Comparison of ENCODE assay signal across 15 cellular contexts in genomic region chr13:20714161-20714560, GRCh38. TPM values are rescaled to one million over a fixed set of nuclear protein-coding genes. Genes with fewer than 3 reads are reported as not detected.
DNase-seq lines count a peak whose midpoint lies in the region; ATAC-seq, FAIRE-seq and TF ChIP-seq lines count a peak whose summit lies in the region.
"Had no signal": no experiment of that assay in that cellular context is flagged by ENCODE, and none has a peak within 500 bp of the region (broad histone marks: within the 10 kb centered on the region; RNA-seq: fewer than 3 reads in every experiment).

No MANE protein-coding gene starts in this region.

- CTCF ChIA-PET in endothelial cell of umbilical vein (lab: Charles Lee): interaction anchor here (0.9 to 5.5 kb wide), 15 partner anchors 9 to 221 kb away, joined by 3 to 73 read pairs (median 6); partner anchors contain the start of genes EEF1AKMT1 and IL17D

- H2AFZ ChIP-seq in endothelial cell of umbilical vein (ENCODE audit: low read depth, low read length) (no peak overlapping the region), osteoblast (ENCODE audit: low read length) (peak overlapping the region; percentile 3)

- POLR2A ChIA-PET in endothelial cell of umbilical vein (lab: Charles Lee): interaction anchor here (0.7 to 1.4 kb wide), 2 partner anchors 10 to 101 kb away, joined by 3 to 6 read pairs; partner anchors contain the start of gene IL17D

- H3K4me2 ChIP-seq in endothelial cell of umbilical vein (ENCODE audit: insufficient read depth, low read length) (no peak overlapping the region), osteoblast (ENCODE audit: insufficient read depth, low read length) (peak overlapping the region; percentile 98)

- H3K9me1 ChIP-seq in endothelial cell of umbilical vein (replicated peaks; ENCODE audit: control insufficient read depth, extremely low read depth, insufficient read depth, low read length): no peaks in the 10 kb centered on the region

- no peak for FAIRE-seq in endothelial cell of umbilical vein (lab: Jason Lieb, UNC)
- FAIRE-seq: keratinocyte had no signal

- H3K4me1 ChIP-seq in left ventricle myocardium inferior: peaks cover 29% of the 10 kb centered on the region
- H3K4me1 ChIP-seq in endothelial cell of umbilical vein (ENCODE audit: control insufficient read depth, extremely low read depth, insufficient read depth, low read length): peaks cover 36% of the 10 kb centered on the region
- H3K4me1 ChIP-seq in osteoblast (ENCODE audit: insufficient read depth, low read length): peaks cover 37% of the 10 kb centered on the region

- TF ChIP-seq CTCF in left ventricle myocardium inferior (IDR thresholded peaks at IDR 0.05; ENCODE audit: borderline replicate concordance) (no peak), endothelial cell of umbilical vein (IDR thresholded peaks at IDR 0.05; ENCODE audit: extremely low read depth in 1 of 2, insufficient read depth in 1 of 2, low read depth in 1 of 2, low read length in 2 of 2) (no peak), osteoblast (IDR thresholded peaks at IDR 0.05; ENCODE audit: extremely low read depth, low read depth, low read length) (no peak)

- H3K79me2 ChIP-seq in endothelial cell of umbilical vein (ENCODE audit: control insufficient read depth, insufficient read depth, low read length): no peaks in the 10 kb centered on the region
- H3K79me2 ChIP-seq in osteoblast (ENCODE audit: insufficient read depth, low read length): no peaks in the 10 kb centered on the region

- H3K9me3 ChIP-seq in left ventricle myocardium inferior (replicated peaks) (no peaks in the 10 kb centered on the region), endothelial cell of umbilical vein (replicated peaks; ENCODE audit: control insufficient read depth, insufficient read depth, low read length) (no peaks in the 10 kb centered on the region), osteoblast (ENCODE audit: low read depth, low read length) (no peaks in the 10 kb centered on the region)
- H3K9me3 ChIP-seq: body of pancreas had no signal

- intact Hi-C loops in left ventricle myocardium inferior (cut with micrococcal nuclease) (loop anchor here (5.0 to 10.0 kb wide), 2 partner anchors 113 to 219 kb away; no protein-coding TSS in a partner anchor), cardiac septum (cut with DNase I) (loop anchor here (5.0 to 10.0 kb wide), 3 partner anchors 58 to 219 kb away; partner anchors contain the start of gene EEF1AKMT1), endothelial cell of umbilical vein (cut with micrococcal nuclease) (loop anchor here (1.0 to 2.0 kb wide), 3 partner anchors 8 to 75 kb away; no protein-coding TSS in a partner anchor)

- DNase-seq in left ventricle myocardium inferior: no peak
- no peak for DNase-seq in cardiac septum (ENCODE audit: low spot score)
- DNase-seq in endothelial cell of umbilical vein (ENCODE audit: low read depth, low spot score): no peak
- DNase-seq in osteoblast (ENCODE audit: insufficient read length, low spot score, missing footprints): no peak
- DNase-seq in NCI-H345 treated with DMSO at 0.1 percent for 48 hours (lab: John Stamatoyannopoulos, UW; ENCODE audit: unreplicated experiment): no peak
- DNase-seq in erythroblast (lab: John Stamatoyannopoulos, UW): no peak
- no peak for DNase-seq in NK-92 treated with Interleukin-12 subunit alpha and Interleukin-12 subunit beta, amount 100 ng/mL, for 24 hours (lab: John Stamatoyannopoulos, UW)
- DNase-seq: ACHN, DMS79 had no signal

- no TSS peak for BruUV-seq in endothelial cell of umbilical vein (replicated peaks; lab: Mats Ljungman, UMichigan)

- H3K36me3 ChIP-seq in left ventricle myocardium inferior: no peaks in the 10 kb centered on the region
- H3K36me3 ChIP-seq in endothelial cell of umbilical vein (ENCODE audit: control insufficient read depth in 2 of 2, extremely low read depth in 1 of 2, insufficient read depth in 2 of 2, low read length in 2 of 2): no peaks in the 10 kb centered on the region
- H3K36me3 ChIP-seq in osteoblast (ENCODE audit: insufficient read depth, low read length): no peaks in the 10 kb centered on the region

- peaks cover 3% of the 10 kb centered on the region for H3K27me3 ChIP-seq in left ventricle myocardium inferior (ENCODE audit: low read depth)
- H3K27me3 ChIP-seq in endothelial cell of umbilical vein (ENCODE audit: control insufficient read depth in 2 of 2, insufficient read depth in 2 of 2, low read length in 2 of 2): no peaks in the 10 kb centered on the region
- H3K27me3 ChIP-seq in osteoblast (ENCODE audit: insufficient read depth, low read length): no peaks in the 10 kb centered on the region
- H3K27me3 ChIP-seq: body of pancreas had no signal

- TF ChIP-seq POLR2A in endothelial cell of umbilical vein (IDR thresholded peaks at IDR 0.05; ENCODE audit: low read depth, low read length): no peak
- no peak for TF ChIP-seq POLR2A in erythroblast (IDR thresholded peaks at IDR 0.05; ENCODE audit: low read length)

- dilution Hi-C loops in endothelial cell of umbilical vein (cut with MboI; ENCODE audit: extremely low pct_ligation_motif_present, low sequenced_read_pairs): no loop called here

- peak overlapping the region; percentile 80 for H3K27ac ChIP-seq in left ventricle myocardium inferior (replicated peaks)
- H3K27ac ChIP-seq in endothelial cell of umbilical vein (ENCODE audit: insufficient read depth, low read depth, low read length): peak overlapping the region; percentile 23
- peak overlapping the region; percentile 88 for H3K27ac ChIP-seq in osteoblast (ENCODE audit: low read depth, low read length)

- H4K20me1 ChIP-seq in endothelial cell of umbilical vein (replicated peaks; ENCODE audit: control insufficient read depth, extremely low read depth, insufficient read depth, low read length): no peaks in the 10 kb centered on the region
- H4K20me1 ChIP-seq in osteoblast (ENCODE audit: insufficient read depth, low read length): no peaks in the 10 kb centered on the region

- no peak for ATAC-seq in GM18867 (IDR thresholded peaks at IDR 0.05; ENCODE audit: unreplicated experiment)
- ATAC-seq: esophagus mucosa; natural killer cell treated with Interleukin-12 subunit alpha and Interleukin-12 subunit beta and Interleukin-15 and Interleukin-18, amount 100 ng/mL, for 72 hours; Panc1 had no signal

- H3K4me3 ChIP-seq in left ventricle myocardium inferior (no peak overlapping the region), endothelial cell of umbilical vein (replicated peaks in 1 of 3; ENCODE audit: insufficient read depth in 1 of 3, low read depth in 1 of 3, low read length in 3 of 3) (no peak overlapping the region), osteoblast (ENCODE audit: insufficient read depth, low read length) (peak overlapping the region; percentile 69)
- H3K4me3 ChIP-seq: body of pancreas had no signal

- H3K9ac ChIP-seq in endothelial cell of umbilical vein (replicated peaks; ENCODE audit: extremely low read depth, insufficient read depth, low read length): peak overlapping the region; percentile 6

TF ChIP-seq in endothelial cell of umbilical vein, 7 proteins besides CTCF, POLR2A, EP300 and RAD21:
- TF ChIP-seq GATA2 (IDR thresholded peaks at IDR 0.05; ENCODE audit: insufficient read depth, insufficient read length, low read depth, low read length) (no peak), POLR2AphosphoS5 (IDR thresholded peaks at IDR 0.05; ENCODE audit: insufficient read depth, low read depth, low read length) (no peak), EZH2 (IDR thresholded peaks at IDR 0.05; ENCODE audit: borderline replicate concordance, low read depth, low read length, severe bottlenecking) (no peak), FOS (IDR thresholded peaks at IDR 0.05; ENCODE audit: borderline replicate concordance, insufficient read depth, low read length) (no peak)

RNA-seq across cellular contexts. Expression of gene IL17D, which starts 10.7 kb away (rescaled TPM):
- 1.2 TPM for total RNA-seq in left ventricle myocardium inferior
- total RNA-seq in cardiac septum: 2.4 TPM
- total RNA-seq in endothelial cell of umbilical vein: 4.9 and 6.1 TPM in 2 replicates
- polyA plus RNA-seq in endothelial cell of umbilical vein: 4.0 and 5.5 TPM in 2 replicates
- 2.3 and 3.2 TPM in 2 replicates for polyA plus RNA-seq in endothelial cell of umbilical vein (2011; cell fraction: cytosol; rRNA removed)
- 2.5 and 3.1 TPM in 2 replicates for polyA plus RNA-seq in endothelial cell of umbilical vein (2011; cell fraction: nucleus; rRNA removed)
- 16.2 and 17.4 TPM in 2 replicates for polyA plus RNA-seq in endothelial cell of umbilical vein (2012)
- polyA minus RNA-seq in endothelial cell of umbilical vein: 2.0 and 2.2 TPM in 2 replicates
- not detected for polyA minus RNA-seq in endothelial cell of umbilical vein (2011; cell fraction: cytosol; rRNA and poly(A)+ RNA removed)
- polyA minus RNA-seq in endothelial cell of umbilical vein (2011; cell fraction: nucleus; rRNA and poly(A)+ RNA removed): 0.38 and 0.82 TPM in 2 replicates
- total RNA-seq in osteoblast: 2.1 and 2.2 TPM in 2 replicates

RNA-seq across cellular contexts. Expression of gene EEF1AKMT1, which starts 59.6 kb away (rescaled TPM):
- total RNA-seq in left ventricle myocardium inferior: 10.1 TPM
- 6.2 TPM for total RNA-seq in cardiac septum
- total RNA-seq in endothelial cell of umbilical vein: 8.7 and 11.1 TPM in 2 replicates
- 7.1 and 9.0 TPM in 2 replicates for polyA plus RNA-seq in endothelial cell of umbilical vein
- polyA plus RNA-seq in endothelial cell of umbilical vein (2011; cell fraction: cytosol; rRNA removed): 9.3 and 10.5 TPM in 2 replicates
- 7.1 and 7.5 TPM in 2 replicates for polyA plus RNA-seq in endothelial cell of umbilical vein (2011; cell fraction: nucleus; rRNA removed)
- polyA plus RNA-seq in endothelial cell of umbilical vein (2012): 20.7 and 30.0 TPM in 2 replicates
- 6.8 and 8.1 TPM in 2 replicates for polyA minus RNA-seq in endothelial cell of umbilical vein
- 1.7 TPM for polyA minus RNA-seq in endothelial cell of umbilical vein (2011; cell fraction: cytosol; rRNA and poly(A)+ RNA removed)
- polyA minus RNA-seq in endothelial cell of umbilical vein (2011; cell fraction: nucleus; rRNA and poly(A)+ RNA removed): 5.1 and 6.9 TPM in 2 replicates
- 7.6 and 8.3 TPM in 2 replicates for total RNA-seq in osteoblast

Comparison
In these comparisons a context has a peak if more than half of its experiments do, and no peak if none do; other contexts are left out.
1. H3K27ac ChIP-seq: peak in every context shown above with its lines; median percentile 88 in osteoblast; 80 in left ventricle myocardium inferior; 23 in endothelial cell of umbilical vein.